Comparison of ENCODE assay signal across 1 cellular context in the genomic region with DNA sequence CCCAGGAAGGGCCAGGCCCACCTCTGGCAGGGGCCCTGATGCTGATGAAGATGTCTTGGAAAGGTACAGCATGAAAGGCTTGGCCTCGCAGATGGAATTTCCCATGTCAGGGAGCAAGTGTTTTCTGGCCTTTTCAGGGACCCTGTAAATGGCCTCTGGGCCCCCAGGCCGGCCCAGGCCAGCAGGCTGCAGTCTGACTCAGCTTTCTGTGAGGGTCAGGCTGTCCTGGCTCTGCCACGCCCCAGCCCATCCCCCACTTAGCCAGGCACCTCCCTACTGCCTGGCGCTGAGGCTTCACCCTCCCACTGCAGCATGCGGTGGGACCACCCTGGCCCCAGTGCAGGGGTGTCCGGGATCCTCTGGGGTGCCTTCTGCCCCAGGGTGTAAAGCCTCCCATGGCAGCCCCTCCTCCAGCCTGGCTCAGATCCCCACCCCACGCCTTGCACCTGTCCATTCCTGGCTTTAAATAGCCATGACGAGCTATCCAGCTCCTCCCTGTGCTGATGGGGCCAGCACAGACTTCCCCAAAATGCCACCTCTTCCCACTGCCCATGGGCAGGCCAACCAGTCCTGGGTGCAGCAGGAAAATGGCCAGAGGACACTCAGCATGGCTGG.
TF ChIP-seq lines count a peak whose summit lies in the region.

No MANE protein-coding gene starts in this region.

TF ChIP-seq in HepG2, 621 proteins besides CTCF, POLR2A, EP300 and RAD21:
- TF ChIP-seq ZNF629 (CRISPR knock-in tag; conservative IDR thresholded peaks at IDR 0.05) (0 out of 2 replicates have a peak, but pooled peaks have one; percentile 36), ZNF235 (CRISPR knock-in tag; IDR thresholded peaks at IDR 0.05; ENCODE audit: borderline replicate concordance) (no peak), ZNF281 (CRISPR knock-in tag; IDR thresholded peaks at IDR 0.05; ENCODE audit: borderline replicate concordance) (0 out of 2 replicates have a peak, but pooled peaks have one; percentile 16)
- TF ChIP-seq, protein P1, sequence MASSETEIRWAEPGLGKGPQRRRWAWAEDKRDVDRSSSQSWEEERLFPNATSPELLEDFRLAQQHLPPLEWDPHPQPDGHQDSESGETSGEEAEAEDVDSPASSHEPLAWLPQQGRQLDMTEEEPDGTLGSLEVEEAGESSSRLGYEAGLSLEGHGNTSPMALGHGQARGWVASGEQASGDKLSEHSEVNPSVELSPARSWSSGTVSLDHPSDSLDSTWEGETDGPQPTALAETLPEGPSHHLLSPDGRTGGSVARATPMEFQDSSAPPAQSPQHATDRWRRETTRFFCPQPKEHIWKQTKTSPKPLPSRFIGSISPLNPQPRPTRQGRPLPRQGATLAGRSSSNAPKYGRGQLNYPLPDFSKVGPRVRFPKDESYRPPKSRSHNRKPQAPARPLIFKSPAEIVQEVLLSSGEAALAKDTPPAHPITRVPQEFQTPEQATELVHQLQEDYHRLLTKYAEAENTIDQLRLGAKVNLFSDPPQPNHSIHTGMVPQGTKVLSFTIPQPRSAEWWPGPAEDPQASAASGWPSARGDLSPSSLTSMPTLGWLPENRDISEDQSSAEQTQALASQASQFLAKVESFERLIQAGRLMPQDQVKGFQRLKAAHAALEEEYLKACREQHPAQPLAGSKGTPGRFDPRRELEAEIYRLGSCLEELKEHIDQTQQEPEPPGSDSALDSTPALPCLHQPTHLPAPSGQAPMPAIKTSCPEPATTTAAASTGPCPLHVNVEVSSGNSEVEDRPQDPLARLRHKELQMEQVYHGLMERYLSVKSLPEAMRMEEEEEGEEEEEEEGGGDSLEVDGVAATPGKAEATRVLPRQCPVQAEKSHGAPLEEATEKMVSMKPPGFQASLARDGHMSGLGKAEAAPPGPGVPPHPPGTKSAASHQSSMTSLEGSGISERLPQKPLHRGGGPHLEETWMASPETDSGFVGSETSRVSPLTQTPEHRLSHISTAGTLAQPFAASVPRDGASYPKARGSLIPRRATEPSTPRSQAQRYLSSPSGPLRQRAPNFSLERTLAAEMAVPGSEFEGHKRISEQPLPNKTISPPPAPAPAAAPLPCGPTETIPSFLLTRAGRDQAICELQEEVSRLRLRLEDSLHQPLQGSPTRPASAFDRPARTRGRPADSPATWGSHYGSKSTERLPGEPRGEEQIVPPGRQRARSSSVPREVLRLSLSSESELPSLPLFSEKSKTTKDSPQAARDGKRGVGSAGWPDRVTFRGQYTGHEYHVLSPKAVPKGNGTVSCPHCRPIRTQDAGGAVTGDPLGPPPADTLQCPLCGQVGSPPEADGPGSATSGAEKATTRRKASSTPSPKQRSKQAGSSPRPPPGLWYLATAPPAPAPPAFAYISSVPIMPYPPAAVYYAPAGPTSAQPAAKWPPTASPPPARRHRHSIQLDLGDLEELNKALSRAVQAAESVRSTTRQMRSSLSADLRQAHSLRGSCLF (CRISPR knock-in tag; IDR thresholded peaks at IDR 0.05; ENCODE audit: borderline replicate concordance): peak; percentile 71; the same call in 1 of the 2 replicates
TF ChIP-seq in HepG2: peak in this region for 3.
